3 cellular contexts compared by ENCODE assay signal in the genomic region with DNA sequence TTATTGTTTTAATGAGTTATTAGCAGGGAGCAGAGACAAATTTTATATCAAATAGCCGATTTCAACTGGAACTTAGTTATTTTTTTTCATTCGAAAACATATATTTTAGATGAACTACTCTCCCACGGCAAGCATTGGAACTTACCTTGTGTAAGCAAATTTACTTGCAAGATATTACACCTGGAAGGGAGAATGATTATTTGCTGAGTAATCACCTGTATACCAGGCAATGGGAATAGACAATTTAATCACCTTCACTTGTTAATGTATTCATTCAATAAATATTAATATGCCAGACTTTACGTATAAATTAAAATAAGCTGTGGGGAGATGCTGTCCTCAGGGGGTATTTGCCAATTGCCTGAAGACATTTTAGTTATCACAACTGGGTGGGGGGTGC.
TF ChIP-seq lines count a peak whose summit lies in the region.

No MANE protein-coding gene starts in this region.

TF ChIP-seq in HepG2, 621 proteins besides CTCF, POLR2A, EP300 and RAD21:
- TF ChIP-seq ZNF557 (CRISPR knock-in tag; IDR thresholded peaks at IDR 0.05): no peak
- TF ChIP-seq MAFF (IDR thresholded peaks at IDR 0.05; ENCODE audit: low read depth, low read length): peak; percentile 83
- no peak for TF ChIP-seq RCOR2 (CRISPR knock-in tag; IDR thresholded peaks at IDR 0.05)
- TF ChIP-seq ZNF367 (CRISPR knock-in tag; IDR thresholded peaks at IDR 0.05; ENCODE audit: borderline replicate concordance): no peak
- TF ChIP-seq, protein P1, sequence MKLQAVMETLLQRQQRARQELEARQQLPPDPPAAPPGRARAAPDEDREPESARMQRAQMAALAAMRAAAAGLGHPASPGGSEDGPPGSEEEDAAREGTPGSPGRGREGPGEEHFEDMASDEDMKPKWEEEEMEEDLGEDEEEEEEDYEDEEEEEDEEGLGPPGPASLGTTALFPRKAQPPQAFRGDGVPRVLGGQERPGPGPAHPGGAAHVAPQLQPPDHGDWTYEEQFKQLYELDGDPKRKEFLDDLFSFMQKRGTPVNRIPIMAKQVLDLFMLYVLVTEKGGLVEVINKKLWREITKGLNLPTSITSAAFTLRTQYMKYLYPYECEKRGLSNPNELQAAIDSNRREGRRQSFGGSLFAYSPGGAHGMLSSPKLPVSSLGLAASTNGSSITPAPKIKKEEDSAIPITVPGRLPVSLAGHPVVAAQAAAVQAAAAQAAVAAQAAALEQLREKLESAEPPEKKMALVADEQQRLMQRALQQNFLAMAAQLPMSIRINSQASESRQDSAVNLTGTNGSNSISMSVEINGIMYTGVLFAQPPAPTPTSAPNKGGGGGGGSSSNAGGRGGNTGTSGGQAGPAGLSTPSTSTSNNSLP (IDR thresholded peaks at IDR 0.05; ENCODE audit: low read depth, low read length): no peak
- TF ChIP-seq DMAP1 (CRISPR knock-in tag; IDR thresholded peaks at IDR 0.05): no peak
- TF ChIP-seq, protein P2, sequence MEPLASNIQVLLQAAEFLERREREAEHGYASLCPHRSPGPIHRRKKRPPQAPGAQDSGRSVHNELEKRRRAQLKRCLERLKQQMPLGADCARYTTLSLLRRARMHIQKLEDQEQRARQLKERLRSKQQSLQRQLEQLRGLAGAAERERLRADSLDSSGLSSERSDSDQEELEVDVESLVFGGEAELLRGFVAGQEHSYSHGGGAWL (CRISPR knock-in tag; IDR thresholded peaks at IDR 0.05): no peak
- TF ChIP-seq MAFK (conservative IDR thresholded peaks at IDR 0.05 in 1 of 2, IDR thresholded peaks at IDR 0.05 in 1 of 2; ENCODE audit: low read length in 2 of 2): peak; percentile 74 to 89

TF ChIP-seq in A549, 52 proteins besides CTCF, POLR2A, EP300 and RAD21:
- TF ChIP-seq SREBF2 (IDR thresholded peaks at IDR 0.05) (no peak), MAFK (IDR thresholded peaks at IDR 0.05; ENCODE audit: partially characterized antibody) (peak; percentile 60)

TF ChIP-seq in IMR-90, 13 proteins besides CTCF, POLR2A, EP300 and RAD21:
- TF ChIP-seq MAFK (IDR thresholded peaks at IDR 0.05; ENCODE audit: low read depth, low read length): peak; percentile 71
- TF ChIP-seq RFX5 (IDR thresholded peaks at IDR 0.05; ENCODE audit: low read depth, low read length): no peak
- no peak for TF ChIP-seq MAZ (IDR thresholded peaks at IDR 0.05; ENCODE audit: borderline replicate concordance, low read depth, low read length)
